In genomic region chr17:35241520-35241919, GRCh38 we compare ENCODE assay signal across 8 cellular contexts. TPM values are rescaled to one million over a fixed set of nuclear protein-coding genes. Genes with fewer than 3 reads are reported as not detected.
DNase-seq lines count a peak whose midpoint lies in the region; ATAC-seq lines count a peak whose summit lies in the region.

No MANE protein-coding gene starts in this region.

- H3K4me1 Mint-ChIP-seq in IgD-negative memory B cell: peaks cover 12 to 36% (median 28%) of the 10 kb centered on the region in 3 donors
- H3K4me1 Mint-ChIP-seq in activated T-helper 17 cell treated with anti-CD3 and anti-CD28 coated beads, Interleukin-2, amount 50 U/mL, for 72 hours: peaks cover 62% of the 10 kb centered on the region

- peak overlapping the region; percentile 85 to 88 (median 87) for H3K27ac Mint-ChIP-seq in IgD-negative memory B cell
- H3K27ac Mint-ChIP-seq in activated T-helper 17 cell treated with anti-CD3 and anti-CD28 coated beads, Interleukin-2, amount 50 U/mL, for 72 hours: peak overlapping the region; percentile 92

- DNase-seq in islet precursor cell (peak; percentile 61), putamen (ENCODE audit: low spot score) (no peak), ureter (ENCODE audit: low spot score) (no peak), EL (no peak)
- peak; percentile 58 for DNase-seq in stimulated activated CD8-positive, alpha-beta memory T cell treated with anti-CD3 and anti-CD28 coated beads, Interleukin-4, amount 100 ng/mL, for 48 hours

- H3K9me3 Mint-ChIP-seq in IgD-negative memory B cell: no peaks in the 10 kb centered on the region
- H3K9me3 Mint-ChIP-seq in activated T-helper 17 cell treated with anti-CD3 and anti-CD28 coated beads, Interleukin-2, amount 50 U/mL, for 72 hours: no peaks in the 10 kb centered on the region

- peak overlapping the region; percentile 95 to 99 (median 98) for H3K4me3 Mint-ChIP-seq in IgD-negative memory B cell
- peak overlapping the region; percentile 90 for H3K4me3 Mint-ChIP-seq in activated T-helper 17 cell treated with anti-CD3 and anti-CD28 coated beads, Interleukin-2, amount 50 U/mL, for 72 hours

- no peak for ATAC-seq in activated T-helper 17 cell treated with anti-CD3 and anti-CD28 coated beads, Interleukin-2, amount 50 U/mL, for 72 hours (replicated peaks)
- no peak for ATAC-seq in GM21515 (IDR thresholded peaks at IDR 0.05; ENCODE audit: unreplicated experiment)

- peaks cover 8% of the 10 kb centered on the region for H3K27me3 Mint-ChIP-seq in IgD-negative memory B cell
- no peaks in the 10 kb centered on the region for H3K27me3 Mint-ChIP-seq in activated T-helper 17 cell treated with anti-CD3 and anti-CD28 coated beads, Interleukin-2, amount 50 U/mL, for 72 hours

- H3K36me3 Mint-ChIP-seq in IgD-negative memory B cell: no peaks in the 10 kb centered on the region
- peaks cover 30% of the 10 kb centered on the region for H3K36me3 Mint-ChIP-seq in activated T-helper 17 cell treated with anti-CD3 and anti-CD28 coated beads, Interleukin-2, amount 50 U/mL, for 72 hours (ENCODE audit: low read depth)

RNA-seq across cellular contexts. Expression of gene SLFN5, which starts 1.4 kb away (rescaled TPM):
- polyA plus RNA-seq in IgD-negative memory B cell: 8.9 TPM
- 10 to 100 TPM; 31.3 to 45.6 TPM for total RNA-seq in activated T-helper 17 cell treated with anti-CD3 and anti-CD28 coated beads, Interleukin-2, amount 50 U/mL, for 72 hours
- 69.9 TPM for total RNA-seq in ureter

RNA-seq across cellular contexts. Expression of gene SLC35G3, which starts 47.3 kb away (rescaled TPM):
- polyA plus RNA-seq in IgD-negative memory B cell: not detected
- total RNA-seq in activated T-helper 17 cell treated with anti-CD3 and anti-CD28 coated beads, Interleukin-2, amount 50 U/mL, for 72 hours: not detected
- not detected for total RNA-seq in ureter

Comparison
In these comparisons a context has a peak if more than half of its experiments do, and no peak if none do; other contexts are left out.
1. DNase-seq: peak in islet precursor cell (single experiment) and stimulated activated CD8-positive, alpha-beta memory T cell treated with anti-CD3 and anti-CD28 coated beads, Interleukin-4, amount 100 ng/mL, for 48 hours (single experiment); none in putamen (single experiment), ureter (single experiment) and EL (single experiment).